In the genomic region with DNA sequence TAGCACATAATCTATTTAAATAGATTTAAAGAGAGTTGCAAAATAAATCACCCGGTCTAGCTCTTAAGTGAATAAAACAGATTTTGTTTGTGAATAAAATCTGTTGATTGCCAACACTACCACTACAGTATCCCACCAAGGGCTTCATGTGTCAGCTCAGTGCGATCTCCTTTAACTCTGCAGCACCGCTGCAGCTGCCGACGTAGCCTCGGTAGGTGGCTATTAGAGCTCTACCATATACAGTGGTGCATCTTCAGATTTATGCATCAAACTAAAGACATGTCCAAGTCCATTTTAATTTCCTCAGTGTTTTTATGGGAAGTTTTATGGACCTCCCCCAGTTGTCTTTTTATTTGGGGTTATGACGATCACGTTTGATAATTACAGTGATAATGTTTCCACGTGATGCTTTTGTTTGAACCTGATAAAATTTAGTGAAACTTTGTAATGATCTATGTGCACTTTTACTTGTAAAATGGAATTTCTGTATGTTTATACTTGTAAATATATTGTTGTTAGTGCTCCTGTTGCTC, we compare ENCODE assay signal across 17 cellular contexts. TPM values are rescaled to one million over a fixed set of nuclear protein-coding genes. Genes with fewer than 3 reads are reported as not detected.
"Had no signal": no experiment of that assay in that cellular context is flagged by ENCODE, and none has a peak within 500 bp of the region (broad histone marks: within the 10 kb centered on the region; RNA-seq: fewer than 3 reads in every experiment).

No MANE protein-coding gene starts in this region.

- H3K4me3 ChIP-seq: adrenal gland, cardiac muscle cell, esophagus squamous epithelium, lung, vagina had no signal

- H3K9me3 ChIP-seq: adrenal gland, esophagus squamous epithelium, vagina had no signal

- H3K36me3 ChIP-seq: adrenal gland, cardiac muscle cell, esophagus squamous epithelium, vagina had no signal

- H3K27ac ChIP-seq: cardiac muscle cell had no signal

- H3K4me1 ChIP-seq: adrenal gland, vagina had no signal

- DNase-seq: activated CD4-positive, alpha-beta T cell treated with anti-CD3 and anti-CD28 coated beads for 48 hours; activated CD8-positive, alpha-beta T cell treated with anti-CD3 and anti-CD28 coated beads for 36 hours; activated effector memory CD4-positive, alpha-beta T cell treated with Interleukin-2 at 50 U/mL for 16 hours; activated naive CD4-positive, alpha-beta T cell treated with anti-CD3 and anti-CD28 coated beads, Interleukin-2, amount 50 U/mL, for 16 hours; activated T-cell treated with anti-CD3 and anti-CD28 coated beads, Interleukin-2, amount 50 U/mL, for 4 hours; adrenal gland; esophagus squamous epithelium; midbrain; T-helper 17 cell had no signal

- H3K27me3 ChIP-seq: adrenal gland, cardiac muscle cell, esophagus squamous epithelium, vagina had no signal

- ATAC-seq: activated CD8-positive, alpha-beta T cell treated with anti-CD3 and anti-CD28 coated beads for 36 hours; activated T-cell treated with anti-CD3 and anti-CD28 coated beads, Interleukin-2, amount 50 U/mL, for 4 hours; stimulated activated effector memory CD8-positive, alpha-beta T cell treated with anti-CD3 and anti-CD28 coated beads, Interleukin-12 subunit alpha, Interleukin-12 subunit beta, amount 100 ng/mL, for 72 hours; T-helper 17 cell; WTC11 had no signal

RNA-seq across cellular contexts. Expression of a gene that starts 29.7 kb away (rescaled TPM):
- total RNA-seq: activated CD8-positive, alpha-beta T cell treated with anti-CD3 and anti-CD28 coated beads for 36 hours; activated T-cell treated with anti-CD3 and anti-CD28 coated beads, Interleukin-2, amount 50 U/mL, for 4 hours; adrenal gland; cardiac muscle cell; esophagus squamous epithelium; fibroblast of villous mesenchyme; lung; neural crest cell; osteocyte; T-helper 17 cell; vagina; WTC11 had no signal
- polyA plus RNA-seq: adrenal gland, cardiac muscle cell, lung had no signal
